Comparison of ENCODE assay signal across 15 cellular contexts in genomic region chr3:52774901-52775864, GRCh38. TPM values are rescaled to one million over a fixed set of nuclear protein-coding genes. Genes with fewer than 3 reads are reported as not detected.
DNase-seq lines count a peak whose midpoint lies in the region; ATAC-seq and TF ChIP-seq lines count a peak whose summit lies in the region.
"Had no signal": no experiment of that assay in that cellular context is flagged by ENCODE, and none has a peak within 500 bp of the region (broad histone marks: within the 10 kb centered on the region; RNA-seq: fewer than 3 reads in every experiment).

No MANE protein-coding gene starts in this region.

- no peak for ATAC-seq in HG02884 (IDR thresholded peaks at IDR 0.05; ENCODE audit: unreplicated experiment)
- ATAC-seq: HCT116 had no signal

- no peak overlapping the region for H3K4me3 ChIP-seq in esophagus muscularis mucosa
- H3K4me3 ChIP-seq in sigmoid colon = no peak overlapping the region

- H3K9me3 ChIP-seq in esophagus muscularis mucosa (no peaks in the 10 kb centered on the region), sigmoid colon (no peaks in the 10 kb centered on the region)

- TF ChIP-seq POLR2A in esophagus muscularis mucosa (IDR thresholded peaks at IDR 0.05; ENCODE audit: low read depth) = no peak
- no peak for TF ChIP-seq POLR2A in sigmoid colon (IDR thresholded peaks at IDR 0.05)

- 54% methylated on average over 6 of the region's 6 CpGs for WGBS in esophagus muscularis mucosa
- WGBS in sigmoid colon, 2 donors = 31 to 55% methylated on average over 6 of the region's 6 CpGs

- no peak for TF ChIP-seq EP300 in esophagus muscularis mucosa (IDR thresholded peaks at IDR 0.05)
- no peak for TF ChIP-seq EP300 in sigmoid colon (IDR thresholded peaks at IDR 0.05)

- no peak overlapping the region for H3K27ac ChIP-seq in esophagus muscularis mucosa (replicated peaks in 1 of 4)
- H3K27ac ChIP-seq in sigmoid colon = no peak overlapping the region

- H3K36me3 ChIP-seq in esophagus muscularis mucosa (no peaks in the 10 kb centered on the region), sigmoid colon (no peaks in the 10 kb centered on the region)

- H3K4me1 ChIP-seq in esophagus muscularis mucosa (peaks cover 4 to 7% (median 6%) of the 10 kb centered on the region in 4 donors), sigmoid colon (peaks cover 0 to 8% (median 3%) of the 10 kb centered on the region in 4 donors)

- DNase-seq in DMS53 (lab: John Stamatoyannopoulos, UW) (peak; percentile 19), DMS53 treated with DMSO at 0.1 percent for 48 hours (lab: John Stamatoyannopoulos, UW; ENCODE audit: unreplicated experiment) (no peak), NCI-H2107 treated with DMSO at 0.1 percent for 48 hours (lab: John Stamatoyannopoulos, UW; ENCODE audit: unreplicated experiment) (peak; percentile 18), esophagus muscularis mucosa (ENCODE audit: extremely low spot score) (peak; percentile 77), sigmoid colon (peak; percentile 41)
- DNase-seq in activated CD8-positive, alpha-beta memory T cell treated with anti-CD3 and anti-CD28 coated beads for 24 hours = no peak
- no peak for DNase-seq in activated naive CD4-positive, alpha-beta T cell (lab: John Stamatoyannopoulos, UW)
- DNase-seq: DMS153, midbrain, NCI-H187 had no signal

- TF ChIP-seq CTCF in esophagus muscularis mucosa (IDR thresholded peaks at IDR 0.05) (no peak), sigmoid colon (IDR thresholded peaks at IDR 0.05) (no peak)

- H3K27me3 ChIP-seq in esophagus muscularis mucosa (no peaks in the 10 kb centered on the region), sigmoid colon (no peaks in the 10 kb centered on the region)

- intact Hi-C loops in esophagus muscularis mucosa (cut with DNase I) (loop anchor here (5.0 to 10.0 kb wide), 4 partner anchors 72 to 300 kb away; partner anchors contain the start of gene STIMATE), sigmoid colon (cut with DNase I) (loop anchor here (5.0 to 10.0 kb wide), 2 partner anchors 72 to 160 kb away; no protein-coding TSS in a partner anchor)

RNA-seq across cellular contexts. Expression of gene ITIH1, which starts 2.2 kb away (rescaled TPM):
- total RNA-seq in esophagus muscularis mucosa (not detected), sigmoid colon (not detected)
- polyA plus RNA-seq in sigmoid colon = under 1 TPM in 1 of 3 donors, not detected in 2; 0.85 TPM
- total RNA-seq: A172, HT1080, temporal lobe had no signal

RNA-seq across cellular contexts. Expression of gene NEK4, which starts 4.4 kb away (rescaled TPM):
- total RNA-seq in esophagus muscularis mucosa = 10 to 100 TPM; 19.1 to 29.2 (median 23.6) TPM
- 10 to 100 TPM; 17.1 to 19.4 (median 19.0) TPM for total RNA-seq in sigmoid colon
- 10 to 100 TPM in 2 of 3 donors, 1 to 10 TPM in 1; 7.4 to 11.4 (median 10.7) TPM for polyA plus RNA-seq in sigmoid colon

RNA-seq across cellular contexts. Expression of gene ITIH3, which starts 19.4 kb away (rescaled TPM):
- total RNA-seq in esophagus muscularis mucosa (1 to 10 TPM in 2 of 4 donors, under 1 TPM in 2; 0.83 to 3.2 (median 1.5) TPM), sigmoid colon (1 to 10 TPM in 1 of 4 donors, under 1 TPM in 2, not detected in 1; 0.14 to 2.3 (median 0.36) TPM)
- under 1 TPM in 1 of 3 donors, not detected in 2; 0.95 TPM for polyA plus RNA-seq in sigmoid colon
- total RNA-seq: temporal lobe had no signal

RNA-seq across cellular contexts. Expression of gene ITIH4, which starts 55.3 kb away (rescaled TPM):
- total RNA-seq in esophagus muscularis mucosa = 1 to 10 TPM; 2.0 to 4.6 (median 2.8) TPM
- total RNA-seq in sigmoid colon = 10 to 100 TPM in 1 of 4 donors, 1 to 10 TPM in 3; 2.5 to 12.2 (median 6.7) TPM
- polyA plus RNA-seq in sigmoid colon = 1 to 10 TPM in 1 of 3 donors, not detected in 2; 5.4 TPM
- total RNA-seq: HT1080 had no signal

RNA-seq across cellular contexts. Expression of gene MUSTN1, which starts 59.6 kb away (rescaled TPM):
- total RNA-seq in esophagus muscularis mucosa (10 to 100 TPM in 3 of 4 donors, 1 to 10 TPM in 1; 6.6 to 17.7 (median 12.5) TPM), sigmoid colon (10 to 100 TPM in 1 of 4 donors, 1 to 10 TPM in 3; 4.2 to 12.7 (median 6.9) TPM)
- polyA plus RNA-seq in sigmoid colon = 10 to 100 TPM in 1 of 3 donors, 1 to 10 TPM in 1, not detected in 1; 7.2 to 11.1 TPM
- total RNA-seq: HT1080 had no signal

Comparison
In these comparisons a context has a peak if more than half of its experiments do, and no peak if none do; other contexts are left out.
1. DNase-seq: peak in DMS53 (single experiment), NCI-H2107 treated with DMSO at 0.1 percent for 48 hours (single experiment), esophagus muscularis mucosa (single experiment) and sigmoid colon (single experiment); none in DMS53 treated with DMSO at 0.1 percent for 48 hours (single experiment), activated CD8-positive, alpha-beta memory T cell treated with anti-CD3 and anti-CD28 coated beads for 24 hours (single experiment) and activated naive CD4-positive, alpha-beta T cell (0 of 4).